In the genomic region with DNA sequence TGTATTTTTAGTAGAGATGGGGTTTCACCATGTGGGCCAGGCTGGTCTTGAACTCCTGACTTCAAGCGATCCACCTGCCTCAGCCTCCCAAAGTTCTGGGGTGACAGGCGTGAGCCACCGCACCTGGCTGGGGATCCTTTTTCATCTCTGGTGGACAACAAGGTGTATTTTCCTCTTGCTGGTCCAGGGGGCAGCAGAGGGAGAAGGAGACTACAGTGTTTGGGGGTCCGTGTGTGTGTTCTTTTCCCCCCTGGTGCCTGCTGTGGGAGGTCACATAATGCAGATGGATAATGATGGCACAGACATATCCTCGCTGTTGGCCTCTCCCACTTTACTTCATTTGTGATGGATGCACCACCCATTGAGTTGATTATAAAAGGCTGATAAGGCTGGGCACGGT, we compare ENCODE assay signal across 1 cellular context.
TF ChIP-seq lines count a peak whose summit lies in the region.

No MANE protein-coding gene starts in this region.

TF ChIP-seq in H1, 55 proteins besides CTCF, POLR2A, EP300 and RAD21:
- TF ChIP-seq MAX (IDR thresholded peaks at IDR 0.05) (0 out of 2 replicates have a peak, but pooled peaks have one; percentile 4), KDM1A (IDR thresholded peaks at IDR 0.05; ENCODE audit: borderline replicate concordance, low read length) (no peak)
